In the genomic region with DNA sequence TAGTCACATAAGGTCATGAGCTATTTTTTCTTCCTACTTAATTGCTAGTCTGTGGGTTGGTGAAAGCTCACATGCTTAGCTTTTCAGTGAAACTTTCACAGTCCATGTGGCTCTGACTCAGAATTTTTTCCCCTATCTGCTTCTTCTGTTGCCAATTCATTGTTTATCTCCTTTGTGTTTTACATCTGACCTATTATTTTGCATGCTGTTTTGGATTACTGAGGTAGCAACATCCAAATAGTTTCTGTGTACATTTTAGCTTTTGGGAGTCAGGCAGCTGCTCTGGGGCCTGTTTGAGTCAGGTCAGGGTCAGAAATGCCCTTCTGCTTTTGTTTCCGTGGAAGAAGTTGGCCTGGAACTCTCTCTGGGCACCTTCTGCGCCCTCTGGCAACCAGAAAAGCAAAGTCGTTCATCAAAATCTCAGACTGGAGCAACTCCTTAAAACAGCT, we compare ENCODE assay signal across 9 cellular contexts. TPM values are rescaled to one million over a fixed set of nuclear protein-coding genes. Genes with fewer than 3 reads are reported as not detected.
DNase-seq lines count a peak whose midpoint lies in the region; ATAC-seq and TF ChIP-seq lines count a peak whose summit lies in the region.
"Had no signal": no experiment of that assay in that cellular context is flagged by ENCODE, and none has a peak within 500 bp of the region (broad histone marks: within the 10 kb centered on the region; RNA-seq: fewer than 3 reads in every experiment).

No MANE protein-coding gene starts in this region.

- no peaks in the 10 kb centered on the region for H3K36me3 Mint-ChIP-seq in activated CD4-positive, alpha-beta T cell treated with anti-CD3 and anti-CD28 coated beads for 36 hours (ENCODE audit: low read depth)

- H3K23ac ChIP-seq in mesendoderm (ENCODE audit: low read length), result no peak overlapping the region

- H3K4me2 ChIP-seq in mesendoderm (ENCODE audit: low read length), result no peak overlapping the region

- H3K79me1 ChIP-seq in mesendoderm (ENCODE audit: low read length), result peaks cover 3% of the 10 kb centered on the region

- H3K36me3 ChIP-seq in mesendoderm (ENCODE audit: control insufficient read depth, insufficient read depth, low read length), result no peaks in the 10 kb centered on the region

- H3K79me2 ChIP-seq in mesendoderm (ENCODE audit: control insufficient read depth, insufficient read depth, low read length), result peaks cover 13% of the 10 kb centered on the region

- H3K18ac ChIP-seq in mesendoderm (ENCODE audit: low read length), result no peak overlapping the region

- no peak overlapping the region for H3K27ac ChIP-seq in mesendoderm (ENCODE audit: low read depth, low read length)

- H3K27me3 ChIP-seq in mesendoderm (ENCODE audit: insufficient read depth, low read length, poor library complexity), result no peaks in the 10 kb centered on the region

- H3K27me3 Mint-ChIP-seq in activated CD4-positive, alpha-beta T cell treated with anti-CD3 and anti-CD28 coated beads for 36 hours, result peaks cover under 1% of the 10 kb centered on the region

- intact Hi-C loops in sciatic nerve (cut with DNase I), result no loop called here
- intact Hi-C loops in activated CD4-positive, alpha-beta T cell treated with anti-CD3 and anti-CD28 coated beads for 36 hours (cut with DNase I, micrococcal nuclease), result no loop called here

- no peak overlapping the region for H3K4me3 Mint-ChIP-seq in activated CD4-positive, alpha-beta T cell treated with anti-CD3 and anti-CD28 coated beads for 36 hours

- no peak overlapping the region for H3K4me3 ChIP-seq in fibroblast of mammary gland (ENCODE audit: control insufficient read depth, low read depth, low read length)
- H3K4me3 ChIP-seq in mesendoderm (ENCODE audit: low read length), result no peak overlapping the region

- no peak overlapping the region for H2BK15ac ChIP-seq in mesendoderm (replicated peaks; ENCODE audit: low read depth)

- peaks cover 12% of the 10 kb centered on the region for H3K4me1 ChIP-seq in mesendoderm (ENCODE audit: control insufficient read depth, low read depth, low read length)

- CTCF ChIA-PET in activated CD4-positive, alpha-beta T cell treated with anti-CD3 and anti-CD28 coated beads for 36 hours (lab: Charles Lee), result no interaction called here

- no peak for TF ChIP-seq CTCF in fibroblast of mammary gland (conservative IDR thresholded peaks at IDR 0.05; ENCODE audit: control insufficient read depth, insufficient read depth, low read depth, low read length)

- no peak overlapping the region for H4K8ac ChIP-seq in mesendoderm (ENCODE audit: low read depth, low read length)

- H3K56ac ChIP-seq in mesendoderm (ENCODE audit: low read length), result no peak overlapping the region

- no peak overlapping the region for H2AK5ac ChIP-seq in mesendoderm (ENCODE audit: low read length)

- no peak overlapping the region for H3K27ac Mint-ChIP-seq in activated CD4-positive, alpha-beta T cell treated with anti-CD3 and anti-CD28 coated beads for 36 hours

- POLR2A ChIA-PET in activated CD4-positive, alpha-beta T cell treated with anti-CD3 and anti-CD28 coated beads for 36 hours (lab: Charles Lee), result no interaction called here

- H3K9me3 Mint-ChIP-seq in activated CD4-positive, alpha-beta T cell treated with anti-CD3 and anti-CD28 coated beads for 36 hours (ENCODE audit: low read depth), result peaks cover 3% of the 10 kb centered on the region

- no CpG with 5 or more reads among the region's 3 CpGs for WGBS in mesendoderm (ENCODE audit: extremely low coverage, insufficient coverage, low lambda C conversion rate)

- DNase-seq in MV-4-11 (lab: John Stamatoyannopoulos, UW) (peak; percentile 7), fibroblast of mammary gland (ENCODE audit: low read depth) (peak; percentile 87), sciatic nerve (ENCODE audit: low spot score) (no peak), mesendoderm (no peak), NCI-H1092 treated with DMSO at 0.1 percent for 48 hours (lab: John Stamatoyannopoulos, UW) (no peak)
- no peak for DNase-seq in activated CD4-positive, alpha-beta T cell treated with anti-CD3 and anti-CD28 coated beads for 36 hours
- no peak for DNase-seq in activated T-cell treated with anti-CD3 and anti-CD28 coated beads, Interleukin-2, amount 50 U/mL, for 48 hours
- DNase-seq: KG1 had no signal

- peak; percentile 75 for ATAC-seq in GM21360 (IDR thresholded peaks at IDR 0.05; ENCODE audit: unreplicated experiment)
- ATAC-seq in sciatic nerve, result peak; percentile 33
- no peak for ATAC-seq in activated CD4-positive, alpha-beta T cell treated with anti-CD3 and anti-CD28 coated beads for 36 hours

- H4K5ac ChIP-seq in mesendoderm (ENCODE audit: low read length), result no peak overlapping the region

- H3K9ac ChIP-seq in mesendoderm (ENCODE audit: low read length), result no peak overlapping the region

- no peak overlapping the region for H2BK5ac ChIP-seq in mesendoderm (ENCODE audit: low read length)

- H3K4ac ChIP-seq in mesendoderm (ENCODE audit: low read depth, low read length), result no peak overlapping the region

- H2BK120ac ChIP-seq in mesendoderm (ENCODE audit: low read depth, low read length), result no peak overlapping the region

- no peaks in the 10 kb centered on the region for H3K4me1 Mint-ChIP-seq in activated CD4-positive, alpha-beta T cell treated with anti-CD3 and anti-CD28 coated beads for 36 hours

RNA-seq across cellular contexts. Expression of a gene that starts 40.0 kb away (rescaled TPM):
- 16.7 TPM for total RNA-seq in sciatic nerve
- total RNA-seq in activated CD4-positive, alpha-beta T cell treated with anti-CD3 and anti-CD28 coated beads for 36 hours, result under 1 TPM in 1 of 2 experiments, not detected in 1; 0.21 TPM
- polyA plus RNA-seq in mesendoderm (2013, experiment 1 of 2), result 18.6 TPM
- 19.7 TPM for polyA plus RNA-seq in mesendoderm (2013, experiment 2 of 2)

Comparison
In these comparisons a context has a peak if more than half of its experiments do, and no peak if none do; other contexts are left out.
1. DNase-seq: peak in MV-4-11 (single experiment) and fibroblast of mammary gland (single experiment); none in sciatic nerve (single experiment), activated CD4-positive, alpha-beta T cell treated with anti-CD3 and anti-CD28 coated beads for 36 hours (single experiment), activated T-cell treated with anti-CD3 and anti-CD28 coated beads, Interleukin-2, amount 50 U/mL, for 48 hours (0 of 2), mesendoderm (single experiment) and NCI-H1092 treated with DMSO at 0.1 percent for 48 hours (single experiment).
2. RNA of a gene that starts 40.0 kb away (total RNA-seq): 16.7 TPM in sciatic nerve (single experiment); 0.21 TPM in activated CD4-positive, alpha-beta T cell treated with anti-CD3 and anti-CD28 coated beads for 36 hours; every median in the first group is over 10 times any median in the second.